In genomic region chrX:110228453-110228852, GRCh38 we compare ENCODE assay signal across 23 cellular contexts.
DNase-seq lines count a peak whose midpoint lies in the region; ATAC-seq and TF ChIP-seq lines count a peak whose summit lies in the region.
"Had no signal": no experiment of that assay in that cellular context is flagged by ENCODE, and none has a peak within 500 bp of the region (broad histone marks: within the 10 kb centered on the region; RNA-seq: fewer than 3 reads in every experiment).

No MANE protein-coding gene starts in this region.

- H3K27me3 ChIP-seq in breast epithelium (peaks cover 0 to 39% of the 10 kb centered on the region in 2 donors), hepatocyte (no peaks in the 10 kb centered on the region), ovary (no peaks in the 10 kb centered on the region), right lobe of liver (no peaks in the 10 kb centered on the region)
- H3K27me3 ChIP-seq: neutrophil had no signal

- H3K36me3 ChIP-seq in breast epithelium (no peaks in the 10 kb centered on the region), hepatocyte (replicated peaks; ENCODE audit: insufficient read depth, low read depth) (no peaks in the 10 kb centered on the region), ovary (no peaks in the 10 kb centered on the region), right lobe of liver (no peaks in the 10 kb centered on the region)
- H3K36me3 ChIP-seq: neutrophil, tibial nerve had no signal

- peaks cover 7% of the 10 kb centered on the region for H3K4me1 Mint-ChIP-seq in MCF 10A (ENCODE audit: insufficient read depth, unreplicated experiment)
- H3K4me1 Mint-ChIP-seq in activated CD8-positive, alpha-beta T cell treated with anti-CD3 and anti-CD28 coated beads for 36 hours (ENCODE audit: low read depth) = peaks cover 43% of the 10 kb centered on the region

- no peak overlapping the region for H3K4me3 ChIP-seq in breast epithelium
- no peak overlapping the region for H3K4me3 ChIP-seq in hepatocyte
- H3K4me3 ChIP-seq in ovary = no peak overlapping the region
- no peak overlapping the region for H3K4me3 ChIP-seq in right lobe of liver
- H3K4me3 ChIP-seq: tibial nerve had no signal

- peaks cover 23% of the 10 kb centered on the region for H3K79me2 ChIP-seq in hepatocyte

- no peak for TF ChIP-seq CTCF in MCF 10A (IDR thresholded peaks at IDR 0.05; ENCODE audit: unreplicated experiment)
- no peak for TF ChIP-seq CTCF in breast epithelium (IDR thresholded peaks at IDR 0.05)
- TF ChIP-seq CTCF in hepatocyte (IDR thresholded peaks at IDR 0.05; ENCODE audit: poor library complexity) = no peak
- no peak for TF ChIP-seq CTCF in ovary (IDR thresholded peaks at IDR 0.05)
- TF ChIP-seq CTCF in activated CD8-positive, alpha-beta T cell treated with anti-CD3 and anti-CD28 coated beads for 36 hours (IDR thresholded peaks at IDR 0.05) = no peak
- TF ChIP-seq CTCF in right lobe of liver (IDR thresholded peaks at IDR 0.05) = no peak

- H3K9me3 Mint-ChIP-seq in MCF 10A (ENCODE audit: unreplicated experiment) = peaks cover 18% of the 10 kb centered on the region
- peaks cover 8% of the 10 kb centered on the region for H3K9me3 Mint-ChIP-seq in activated CD8-positive, alpha-beta T cell treated with anti-CD3 and anti-CD28 coated beads for 36 hours

- DNase-seq in MCF 10A (ENCODE audit: unreplicated experiment) = no peak
- no peak for DNase-seq in breast epithelium (ENCODE audit: low spot score in 2 of 2)
- peak; percentile 99 for DNase-seq in SK-N-DZ (ENCODE audit: low spot score)
- DNase-seq in hepatocyte (ENCODE audit: low spot score) = no peak
- no peak for DNase-seq in ovary
- no peak for DNase-seq in activated CD8-positive, alpha-beta T cell treated with anti-CD3 and anti-CD28 coated beads for 36 hours
- DNase-seq in right lobe of liver = no peak
- DNase-seq: activated CD4-positive, alpha-beta T cell treated with anti-CD3 and anti-CD28 coated beads, Interleukin-2, amount 50 U/mL, for 4 hours; activated naive CD4-positive, alpha-beta T cell treated with anti-CD3 and anti-CD28 coated beads, Interleukin-2, amount 50 U/mL, for 16 hours; effector CD4-positive, alpha-beta T cell; H9; left cardiac atrium; mammary epithelial cell; NCI-H1105 treated with DMSO at 0.1 percent for 48 hours; NCI-H2029; NCI-H226; NCI-H748 treated with DMSO at 0.1 percent for 48 hours; stimulated activated CD4-positive, alpha-beta T cell treated with anti-CD3 and anti-CD28 coated beads, Interleukin-1b, Interleukin-23, amount 100 ng/mL, for 48 hours; T-helper 9 cell had no signal

- intact Hi-C loops in MCF 10A (cut with micrococcal nuclease) (no loop called here), breast epithelium (cut with DNase I; ENCODE audit: low total_unique reads) (no loop called here), ovary (cut with DNase I) (no loop called here), right lobe of liver (cut with DNase I) (no loop called here)
- intact Hi-C loops in activated CD8-positive, alpha-beta T cell treated with anti-CD3 and anti-CD28 coated beads for 36 hours (cut with micrococcal nuclease) = no loop called here

- H3K9me3 ChIP-seq in breast epithelium = peaks cover 0 to 17% of the 10 kb centered on the region in 2 donors
- no peaks in the 10 kb centered on the region for H3K9me3 ChIP-seq in hepatocyte (ENCODE audit: low read depth)
- H3K9me3 ChIP-seq in ovary = no peaks in the 10 kb centered on the region
- H3K9me3 ChIP-seq in right lobe of liver = no peaks in the 10 kb centered on the region
- H3K9me3 ChIP-seq: neutrophil, tibial nerve had no signal

- no peak overlapping the region for H3K27ac ChIP-seq in breast epithelium
- H3K27ac ChIP-seq in hepatocyte = peak overlapping the region; percentile 89
- H3K27ac ChIP-seq in ovary = no peak overlapping the region
- no peak overlapping the region for H3K27ac ChIP-seq in right lobe of liver
- H3K27ac ChIP-seq: neutrophil, tibial nerve had no signal

- no peak overlapping the region for H3K27ac Mint-ChIP-seq in MCF 10A (ENCODE audit: low read depth, unreplicated experiment)
- H3K27ac Mint-ChIP-seq in activated CD8-positive, alpha-beta T cell treated with anti-CD3 and anti-CD28 coated beads for 36 hours = no peak overlapping the region
- H3K27ac Mint-ChIP-seq: H9 had no signal

- POLR2A ChIA-PET in MCF 10A (lab: Yijun Ruan, JAX) = interaction anchor here (0.8 to 1.6 kb wide), 6 partner anchors 33 to 94 kb away, joined by 3 to 5 read pairs (median 4); no protein-coding TSS in a partner anchor
- POLR2A ChIA-PET in activated CD8-positive, alpha-beta T cell treated with anti-CD3 and anti-CD28 coated beads for 36 hours (lab: Charles Lee) = no interaction called here

- H3K4me2 ChIP-seq in hepatocyte = no peak overlapping the region

- H3K4me1 ChIP-seq in breast epithelium (no peaks in the 10 kb centered on the region), hepatocyte (ENCODE audit: insufficient read depth) (no peaks in the 10 kb centered on the region), ovary (ENCODE audit: insufficient read depth) (no peaks in the 10 kb centered on the region), right lobe of liver (no peaks in the 10 kb centered on the region)
- H3K4me1 ChIP-seq: tibial nerve had no signal

- 51% methylated on average over 5 of the region's 5 CpGs for WGBS in hepatocyte (ENCODE audit: low lambda C conversion rate, missing lambda C conversion rate)
- 71 to 74% (median 74%) methylated on average over 5 of the region's 5 CpGs for WGBS in ovary, 3 donors
- WGBS in right lobe of liver (ENCODE audit: insufficient coverage, low coverage, low lambda C conversion rate, missing lambda C conversion rate) = 65% methylated on average over 5 of the region's 5 CpGs

- H2AFZ ChIP-seq in hepatocyte = no peak overlapping the region

- CTCF ChIA-PET in MCF 10A (lab: Yijun Ruan, JAX) = interaction anchor here (1.2 kb wide), 2 partner anchors 8 to 179 kb away, joined by 3 to 4 read pairs; no protein-coding TSS in a partner anchor
- CTCF ChIA-PET in activated CD8-positive, alpha-beta T cell treated with anti-CD3 and anti-CD28 coated beads for 36 hours (lab: Charles Lee) = no interaction called here

- no TSS peak for BruUV-seq in MCF 10A (replicated peaks; lab: Mats Ljungman, UMichigan)

- TF ChIP-seq EP300 in ovary (IDR thresholded peaks at IDR 0.05) = no peak

- peak overlapping the region; percentile 74 for H3K4me3 Mint-ChIP-seq in MCF 10A (ENCODE audit: unreplicated experiment)
- H3K4me3 Mint-ChIP-seq in activated CD8-positive, alpha-beta T cell treated with anti-CD3 and anti-CD28 coated beads for 36 hours = no peak overlapping the region
- H3K4me3 Mint-ChIP-seq: H9 had no signal

- TF ChIP-seq POLR2A in breast epithelium (IDR thresholded peaks at IDR 0.05) (no peak), ovary (IDR thresholded peaks at IDR 0.05) (no peak), right lobe of liver (IDR thresholded peaks at IDR 0.05) (no peak)

- H3K9me2 ChIP-seq in hepatocyte (replicated peaks; ENCODE audit: insufficient read depth) = no peaks in the 10 kb centered on the region

- H3K27me3 Mint-ChIP-seq in MCF 10A (ENCODE audit: insufficient read depth, unreplicated experiment) = peaks cover 46% of the 10 kb centered on the region
- no peaks in the 10 kb centered on the region for H3K27me3 Mint-ChIP-seq in activated CD8-positive, alpha-beta T cell treated with anti-CD3 and anti-CD28 coated beads for 36 hours

- H4K20me1 ChIP-seq in hepatocyte (ENCODE audit: insufficient read depth, poor library complexity, severe bottlenecking) = no peaks in the 10 kb centered on the region

- peaks cover 14% of the 10 kb centered on the region for H3K36me3 Mint-ChIP-seq in MCF 10A (ENCODE audit: insufficient read depth, unreplicated experiment)
- peaks cover 13% of the 10 kb centered on the region for H3K36me3 Mint-ChIP-seq in activated CD8-positive, alpha-beta T cell treated with anti-CD3 and anti-CD28 coated beads for 36 hours (ENCODE audit: low read depth)

- ATAC-seq in activated CD8-positive, alpha-beta T cell treated with anti-CD3 and anti-CD28 coated beads for 36 hours = no peak
- ATAC-seq in right lobe of liver (no peak), GM21825 (IDR thresholded peaks at IDR 0.05; ENCODE audit: unreplicated experiment) (no peak)
- ATAC-seq: left cardiac atrium, WTC11 had no signal
